In genomic region chr5:37495210-37495609, GRCh38 we compare ENCODE assay signal across 11 cellular contexts.
DNase-seq lines count a peak whose midpoint lies in the region; ATAC-seq and TF ChIP-seq lines count a peak whose summit lies in the region.
"Had no signal": no experiment of that assay in that cellular context is flagged by ENCODE, and none has a peak within 500 bp of the region (broad histone marks: within the 10 kb centered on the region; RNA-seq: fewer than 3 reads in every experiment).

No MANE protein-coding gene starts in this region.

- H3K4me3 ChIP-seq in breast epithelium (no peak overlapping the region), Panc1 (ENCODE audit: low read depth in 2 of 2, low read length in 2 of 2) (no peak overlapping the region), fibroblast of the aortic adventitia (ENCODE audit: low read depth, low read length) (no peak overlapping the region), suprapubic skin (no peak overlapping the region)

- H3K27ac Mint-ChIP-seq in MCF 10A (ENCODE audit: low read depth, unreplicated experiment): peak overlapping the region; percentile 37
- H3K27ac Mint-ChIP-seq: CD4-positive, alpha-beta memory T cell had no signal

- H3K4me1 ChIP-seq in breast epithelium: no peaks in the 10 kb centered on the region
- H3K4me1 ChIP-seq in Panc1 (ENCODE audit: control insufficient read depth, insufficient read depth, low read length): no peaks in the 10 kb centered on the region
- peaks cover 11% of the 10 kb centered on the region for H3K4me1 ChIP-seq in suprapubic skin

- CTCF ChIA-PET in MCF 10A (lab: Yijun Ruan, JAX): interaction anchor here (0.6 to 0.7 kb wide), 2 partner anchors 27 to 1343 kb away, joined by 3 read pairs; no protein-coding TSS in a partner anchor
- CTCF ChIA-PET in Panc1 (lab: Charles Lee): interaction anchor here (0.7 kb wide), 1 partner anchor 643 kb away, joined by 3 read pairs; no protein-coding TSS in a partner anchor

- H3K9me3 ChIP-seq in breast epithelium (no peaks in the 10 kb centered on the region), Panc1 (ENCODE audit: control insufficient read depth, insufficient read depth, low read depth, low read length) (no peaks in the 10 kb centered on the region), suprapubic skin (no peaks in the 10 kb centered on the region)

- H3K9me3 Mint-ChIP-seq in MCF 10A (ENCODE audit: unreplicated experiment): no peaks in the 10 kb centered on the region
- H3K9me3 Mint-ChIP-seq: CD4-positive, alpha-beta memory T cell; neural crest cell had no signal

- ATAC-seq in Panc1 (no peak), HG03025 (IDR thresholded peaks at IDR 0.05; ENCODE audit: low FRiP score, unreplicated experiment) (no peak)

- H3K27ac ChIP-seq in breast epithelium (no peak overlapping the region), Panc1 (ENCODE audit: low read length) (no peak overlapping the region), suprapubic skin (peak overlapping the region; percentile 21)

- no peaks in the 10 kb centered on the region for H3K27me3 ChIP-seq in breast epithelium
- no peaks in the 10 kb centered on the region for H3K27me3 ChIP-seq in Panc1 (ENCODE audit: control insufficient read depth, insufficient read depth, low read length)
- H3K27me3 ChIP-seq in suprapubic skin: no peaks in the 10 kb centered on the region

- intact Hi-C loops in MCF 10A (cut with micrococcal nuclease): no loop called here
- intact Hi-C loops in breast epithelium (cut with DNase I; ENCODE audit: low total_unique reads): no loop called here
- intact Hi-C loops in Panc1 (cut with micrococcal nuclease; ENCODE audit: unreplicated experiment): no loop called here

- POLR2A ChIA-PET in MCF 10A (lab: Yijun Ruan, JAX) (no interaction called here), Panc1 (lab: Charles Lee) (no interaction called here)

- TF ChIP-seq EP300 in suprapubic skin (IDR thresholded peaks at IDR 0.05): no peak

- peaks cover 8% of the 10 kb centered on the region for H3K36me3 Mint-ChIP-seq in MCF 10A (ENCODE audit: insufficient read depth, unreplicated experiment)

- TF ChIP-seq POLR2A in breast epithelium (IDR thresholded peaks at IDR 0.05) (no peak), suprapubic skin (IDR thresholded peaks at IDR 0.05) (no peak)

- H3K27me3 Mint-ChIP-seq in MCF 10A (ENCODE audit: insufficient read depth, unreplicated experiment): no peaks in the 10 kb centered on the region
- H3K27me3 Mint-ChIP-seq: CD4-positive, alpha-beta memory T cell had no signal

- DNase-seq in MCF 10A (ENCODE audit: unreplicated experiment) (peak; percentile 13), breast epithelium (ENCODE audit: low spot score in 2 of 2) (no peak), Panc1 (ENCODE audit: low read depth, low spot score) (no peak), fibroblast of the aortic adventitia (ENCODE audit: low read depth) (peak; percentile 38), suprapubic skin (ENCODE audit: low spot score in 2 of 2) (no peak)
- DNase-seq in central memory CD4-positive, alpha-beta T cell: no peak
- DNase-seq in activated naive CD4-positive, alpha-beta T cell treated with Interleukin-2 at 50 U/mL for 16 hours: no peak
- DNase-seq: CD4-positive, alpha-beta memory T cell; RPMI8226 had no signal

- TF ChIP-seq CTCF in MCF 10A (IDR thresholded peaks at IDR 0.05; ENCODE audit: unreplicated experiment): no peak
- TF ChIP-seq CTCF in breast epithelium (IDR thresholded peaks at IDR 0.05): no peak
- peak; percentile 12; the same call in 1 of the 2 replicates for TF ChIP-seq CTCF in Panc1 (IDR thresholded peaks at IDR 0.05)
- peak; percentile 20 for TF ChIP-seq CTCF in fibroblast of the aortic adventitia (IDR thresholded peaks at IDR 0.05; ENCODE audit: insufficient read depth, low read length)
- no peak for TF ChIP-seq CTCF in suprapubic skin (IDR thresholded peaks at IDR 0.05)

- H3K36me3 ChIP-seq in breast epithelium (no peaks in the 10 kb centered on the region), Panc1 (ENCODE audit: control insufficient read depth, insufficient read depth, low read length) (no peaks in the 10 kb centered on the region), suprapubic skin (peaks cover 7% of the 10 kb centered on the region)

- in situ Hi-C loops in Panc1 (cut with HindIII; ENCODE audit: low pct_unique_long_range_greater_than_20kb, low sequenced_read_pairs): no loop called here

- peaks cover 25% of the 10 kb centered on the region for H3K4me1 Mint-ChIP-seq in MCF 10A (ENCODE audit: insufficient read depth, unreplicated experiment)

- WGBS in suprapubic skin: 78% methylated on average over 2 of the region's 2 CpGs

- H3K4me3 Mint-ChIP-seq in MCF 10A (ENCODE audit: unreplicated experiment): no peak overlapping the region
- H3K4me3 Mint-ChIP-seq: CD4-positive, alpha-beta memory T cell; neural crest cell had no signal

- BruUV-seq in MCF 10A (replicated peaks; lab: Mats Ljungman, UMichigan) (no TSS peak), Panc1 (replicated peaks; lab: Mats Ljungman, UMichigan) (no TSS peak)

Comparison
In these comparisons a context has a peak if more than half of its experiments do, and no peak if none do; other contexts are left out.
1. DNase-seq: peak in MCF 10A (single experiment) and fibroblast of the aortic adventitia (single experiment); none in breast epithelium (0 of 2), Panc1 (single experiment), suprapubic skin (0 of 2), central memory CD4-positive, alpha-beta T cell (single experiment) and activated naive CD4-positive, alpha-beta T cell treated with Interleukin-2 at 50 U/mL for 16 hours (single experiment).
2. CTCF ChIP-seq: peak in Panc1 (single experiment) and fibroblast of the aortic adventitia (single experiment); none in MCF 10A (single experiment), breast epithelium (0 of 3) and suprapubic skin (0 of 2).